8 cellular contexts compared by ENCODE assay signal in the genomic region with DNA sequence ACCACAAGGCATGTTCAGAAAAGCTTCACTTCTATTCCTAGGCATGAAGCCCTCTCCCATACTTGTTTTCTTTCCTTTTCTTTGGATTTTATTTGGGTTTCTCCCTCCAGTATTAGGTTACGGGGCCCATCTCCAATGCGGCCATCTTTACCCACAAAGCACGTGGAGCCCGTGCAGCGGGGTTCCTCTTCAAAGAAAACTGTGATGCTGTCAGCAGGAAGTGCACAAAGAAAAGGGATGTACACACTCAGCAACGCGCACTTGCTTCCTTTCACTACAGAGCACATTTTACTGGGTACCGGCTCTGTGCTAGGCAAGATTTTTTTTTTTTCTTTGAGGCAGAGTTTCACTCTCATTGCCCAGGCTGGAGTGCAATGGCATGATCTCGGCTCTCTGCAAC.
DNase-seq lines count a peak whose midpoint lies in the region; ATAC-seq and TF ChIP-seq lines count a peak whose summit lies in the region.

No MANE protein-coding gene starts in this region.

- H3K27me3 ChIP-seq in left ventricle myocardium inferior (ENCODE audit: low read depth) = no peaks in the 10 kb centered on the region
- no peaks in the 10 kb centered on the region for H3K27me3 ChIP-seq in HAP-1 (ENCODE audit: low read depth)

- H3K4me3 ChIP-seq in NB4 (ENCODE audit: low read depth, low read length) (peak overlapping the region; percentile 43), left ventricle myocardium inferior (no peak overlapping the region), HAP-1 (no peak overlapping the region)

- ATAC-seq in GM21723 (IDR thresholded peaks at IDR 0.05; ENCODE audit: unreplicated experiment) = no peak

- TF ChIP-seq POLR2A in NB4 (IDR thresholded peaks at IDR 0.05; ENCODE audit: extremely low read depth, insufficient read length) = peak; percentile 37

- DNase-seq in NB4 (ENCODE audit: low read depth) (peak; percentile 93), left ventricle myocardium inferior (peak; percentile 32), NCI-H524 (lab: John Stamatoyannopoulos, UW) (no peak), HAP-1 (ENCODE audit: low spot score in 2 of 2) (no peak), superior temporal gyrus (ENCODE audit: extremely low spot score) (no peak)
- peak; percentile 20 for DNase-seq in activated CD8-positive, alpha-beta memory T cell treated with anti-CD3 and anti-CD28 coated beads, Interleukin-2, amount 50 U/mL, for 1 hour (ENCODE audit: extremely low read depth)
- peak; percentile 5 to 8 for DNase-seq in stimulated activated CD8-positive, alpha-beta memory T cell treated with anti-CD3 and anti-CD28 coated beads, Interleukin-2, amount 100 ng/mL, for 48 hours (ENCODE audit: low read depth in 2 of 2)

- intact Hi-C loops in left ventricle myocardium inferior (cut with micrococcal nuclease) = no loop called here

- H3K36me3 ChIP-seq in left ventricle myocardium inferior (no peaks in the 10 kb centered on the region), HAP-1 (replicated peaks) (no peaks in the 10 kb centered on the region)

- H3K9me3 ChIP-seq in left ventricle myocardium inferior (replicated peaks) (no peaks in the 10 kb centered on the region), HAP-1 (no peaks in the 10 kb centered on the region)

- TF ChIP-seq CTCF in NB4 (IDR thresholded peaks at IDR 0.05; ENCODE audit: low read depth, low read length) (no peak), left ventricle myocardium inferior (IDR thresholded peaks at IDR 0.05; ENCODE audit: borderline replicate concordance) (no peak)

- peaks cover 10% of the 10 kb centered on the region for H3K4me1 ChIP-seq in left ventricle myocardium inferior
- H3K4me1 ChIP-seq in HAP-1 = no peaks in the 10 kb centered on the region

- no peak overlapping the region for H3K27ac ChIP-seq in left ventricle myocardium inferior (replicated peaks)

- in situ Hi-C loops in HAP-1 (cut with MboI; ENCODE audit: low sequenced_read_pairs) = no loop called here

Comparison
In these comparisons a context has a peak if more than half of its experiments do, and no peak if none do; other contexts are left out.
1. DNase-seq: peak in NB4 (single experiment), activated CD8-positive, alpha-beta memory T cell treated with anti-CD3 and anti-CD28 coated beads, Interleukin-2, amount 50 U/mL, for 1 hour (single experiment), left ventricle myocardium inferior (single experiment) and stimulated activated CD8-positive, alpha-beta memory T cell treated with anti-CD3 and anti-CD28 coated beads, Interleukin-2, amount 100 ng/mL, for 48 hours (2 of 2); none in NCI-H524 (0 of 2), HAP-1 (0 of 2) and superior temporal gyrus (single experiment).